In the genomic region with DNA sequence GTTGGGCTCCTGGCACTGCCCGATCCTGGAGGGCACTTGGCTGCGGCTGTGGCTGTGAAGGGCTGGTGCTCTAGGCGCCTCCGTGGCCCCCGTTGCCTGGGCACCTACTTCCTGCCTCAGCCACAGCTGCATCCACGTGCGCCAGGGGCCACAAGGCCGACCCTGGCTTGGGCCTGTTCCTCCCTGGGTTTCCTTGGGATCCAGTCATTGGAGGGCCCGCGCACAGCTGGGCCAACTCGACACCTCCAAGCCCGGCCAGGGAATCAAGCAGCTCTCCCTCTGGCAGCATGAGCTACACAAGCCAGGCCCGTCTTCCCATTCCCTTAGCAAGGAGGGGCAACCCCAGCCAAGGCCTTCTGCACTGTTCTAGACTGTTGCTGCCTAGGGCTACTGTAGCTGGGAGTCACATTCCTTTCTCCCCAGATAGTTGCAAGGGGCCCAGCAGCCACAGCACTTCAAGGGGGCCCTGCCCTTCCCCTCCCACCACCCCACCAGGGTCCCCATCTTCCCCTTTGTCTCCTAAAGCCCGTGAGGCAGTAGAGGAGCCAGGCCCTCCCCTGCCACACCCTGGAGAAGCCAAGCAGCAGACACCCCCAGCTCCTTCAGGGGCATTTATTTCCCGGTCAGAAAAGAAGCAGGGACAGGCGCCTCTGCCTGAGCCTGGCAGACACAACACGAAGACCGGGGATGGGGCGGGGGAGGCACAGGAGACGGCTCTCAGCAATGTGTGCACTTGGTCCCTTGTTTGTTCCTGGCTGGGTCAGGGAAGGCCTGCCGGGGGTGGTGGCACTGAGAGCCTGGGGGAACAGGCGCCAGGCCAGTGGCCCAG, we compare ENCODE assay signal across 9 cellular contexts. TPM values are rescaled to one million over a fixed set of nuclear protein-coding genes. Genes with fewer than 3 reads are reported as not detected.
DNase-seq lines count a peak whose midpoint lies in the region; ATAC-seq and TF ChIP-seq lines count a peak whose summit lies in the region.
"Had no signal": no experiment of that assay in that cellular context is flagged by ENCODE, and none has a peak within 500 bp of the region (broad histone marks: within the 10 kb centered on the region; RNA-seq: fewer than 3 reads in every experiment).

No MANE protein-coding gene starts in this region.

- H3F3A ChIP-seq in PC-3 (ENCODE audit: low read length, unreplicated experiment) = peaks cover 22% of the 10 kb centered on the region

- H2BK5ac ChIP-seq in mesenchymal stem cell (ENCODE audit: low read depth, low read length, poor library complexity, severe bottlenecking) = peak overlapping the region; percentile 85

- intact Hi-C loops in PC-3 (cut with micrococcal nuclease) = no loop called here

- H3K18ac ChIP-seq in mesenchymal stem cell (ENCODE audit: low read depth in 1 of 2, low read length in 2 of 2) = peak overlapping the region; percentile 67 to 83

- H3K4me2 ChIP-seq in PC-3 (ENCODE audit: low read length) = peak overlapping the region; percentile 59; the same call in 1 of the 2 replicates
- peak overlapping the region; percentile 6 for H3K4me2 ChIP-seq in mesenchymal stem cell (ENCODE audit: low read length, poor library complexity, severe bottlenecking)

- TF ChIP-seq CTCF in PC-3 (conservative IDR thresholded peaks at IDR 0.05; ENCODE audit: low read depth, low read length) (no peak), brain microvascular endothelial cell (IDR thresholded peaks at IDR 0.05; ENCODE audit: low read depth, low read length, missing control alignments) (no peak)

- H3K23ac ChIP-seq in mesenchymal stem cell (ENCODE audit: low read length in 2 of 2) = peak overlapping the region in 1 of 2 experiments; percentile 97

- peak overlapping the region; percentile 95 for H4K91ac ChIP-seq in mesenchymal stem cell (ENCODE audit: low read length)

- peak overlapping the region; percentile 94 for H4K8ac ChIP-seq in mesenchymal stem cell (ENCODE audit: low read length)

- H3K27ac ChIP-seq in PC-3 (ENCODE audit: low read length) (peak overlapping the region; percentile 95), brain microvascular endothelial cell (no peak overlapping the region), mesenchymal stem cell (ENCODE audit: low read length, poor library complexity, severe bottlenecking) (peak overlapping the region; percentile 62)

- CTCF ChIA-PET in PC-3 (lab: Charles Lee) = no interaction called here

- H2BK12ac ChIP-seq in mesenchymal stem cell (ENCODE audit: low read length in 2 of 2) = peak overlapping the region in 1 of 2 experiments; percentile 57

- H2AFZ ChIP-seq in PC-3 (ENCODE audit: low read length) (no peak overlapping the region), mesenchymal stem cell (ENCODE audit: low read depth, low read length) (no peak overlapping the region)

- H4K20me1 ChIP-seq in PC-3 (ENCODE audit: low read length) = peaks cover 6% of the 10 kb centered on the region; the same call in 1 of the 2 replicates

- WGBS in mesenchymal stem cell = 64% methylated on average over 22 of the region's 22 CpGs

- H3K36me3 ChIP-seq in PC-3 (ENCODE audit: low read depth, low read length) (peaks cover 16% of the 10 kb centered on the region; the same call in 1 of the 2 replicates), brain microvascular endothelial cell (replicated peaks) (peaks cover 24% of the 10 kb centered on the region), mesenchymal stem cell (ENCODE audit: control insufficient read depth in 1 of 2, insufficient read depth in 2 of 2, low read depth in 1 of 2, low read length in 2 of 2) (peaks cover 41 to 67% of the 10 kb centered on the region in 2 experiments)

- H3K9me2 ChIP-seq in PC-3 (replicated peaks; ENCODE audit: low read length) = no peaks in the 10 kb centered on the region

- H3K4me3 ChIP-seq in PC-3 (ENCODE audit: low read length) (no peak overlapping the region), brain microvascular endothelial cell (ENCODE audit: low read depth, low read length) (no peak overlapping the region), mesenchymal stem cell (ENCODE audit: insufficient read depth in 1 of 2, low read depth in 1 of 2, low read length in 2 of 2) (no peak overlapping the region)

- POLR2A ChIA-PET in PC-3 (lab: Charles Lee; ENCODE audit: unreplicated experiment) = interaction anchor here (0.6 kb wide), 2 partner anchors 138 to 315 kb away, joined by 4 to 5 read pairs; a partner anchor contains a TSS

- peak overlapping the region; percentile 55 for H2AK5ac ChIP-seq in mesenchymal stem cell (ENCODE audit: low read length, severe bottlenecking)

- 0 out of 2 replicates have a peak overlapping the region, but pooled peaks have one; percentile 21 for H3K9ac ChIP-seq in PC-3 (ENCODE audit: low read length)
- H3K9ac ChIP-seq in mesenchymal stem cell (ENCODE audit: low read length) = peak overlapping the region; percentile 12

- H3K79me2 ChIP-seq in PC-3 (ENCODE audit: low read length) = peaks cover 55% of the 10 kb centered on the region

- peak overlapping the region; percentile 69 to 85 for H3K4ac ChIP-seq in mesenchymal stem cell (ENCODE audit: low read depth in 1 of 2, low read length in 2 of 2)

- peak overlapping the region; percentile 62 for H2BK120ac ChIP-seq in mesenchymal stem cell (ENCODE audit: low read depth, low read length)

- no peaks in the 10 kb centered on the region for H3K9me3 ChIP-seq in PC-3 (ENCODE audit: low read length)
- no peaks in the 10 kb centered on the region for H3K9me3 ChIP-seq in mesenchymal stem cell (ENCODE audit: control insufficient read depth, low read length)

- H2BK15ac ChIP-seq in mesenchymal stem cell (ENCODE audit: low read depth, poor library complexity, severe bottlenecking) = no peak overlapping the region

- in situ Hi-C loops in brain microvascular endothelial cell (cut with HindIII; ENCODE audit: low pct_ligation_motif_present, low sequenced_read_pairs) = no loop called here

- H3K27me3 ChIP-seq in PC-3 (ENCODE audit: low read length) = no peaks in the 10 kb centered on the region
- H3K27me3 ChIP-seq in brain microvascular endothelial cell (replicated peaks) = no peaks in the 10 kb centered on the region
- no peaks in the 10 kb centered on the region for H3K27me3 ChIP-seq in mesenchymal stem cell (ENCODE audit: control insufficient read depth in 1 of 2, insufficient read depth in 1 of 2, low read length in 2 of 2)

- peaks cover 68% of the 10 kb centered on the region for H3K4me1 ChIP-seq in PC-3 (ENCODE audit: insufficient read depth, low read length)
- peaks cover 69% of the 10 kb centered on the region for H3K4me1 ChIP-seq in mesenchymal stem cell (ENCODE audit: control insufficient read depth, insufficient read depth, low read depth, low read length)

- peak; percentile 72 for DNase-seq in SIG-M5 treated with dmso at 0.1 percent for 504 hours (lab: John Stamatoyannopoulos, UW; ENCODE audit: unreplicated experiment)
- DNase-seq in SIG-M5 (lab: John Stamatoyannopoulos, UW) = no peak
- peak; percentile 56 for DNase-seq in PC-3
- DNase-seq in brain microvascular endothelial cell = peak; percentile 19
- peak; percentile 75 for DNase-seq in mesenchymal stem cell
- DNase-seq in activated CD4-positive, CD25-positive, alpha-beta regulatory T cell treated with anti-CD3 and anti-CD28 coated beads, Interleukin-2, amount 50 U/mL, for 72 hours = no peak
- no peak for DNase-seq in HuH-7.5 (ENCODE audit: low spot score)

- peak overlapping the region in 1 of 2 experiments; percentile 61 for H3K14ac ChIP-seq in mesenchymal stem cell (ENCODE audit: low read length in 2 of 2)

- ATAC-seq in PC-3 (peak; percentile 21), HG03521 (IDR thresholded peaks at IDR 0.05; ENCODE audit: unreplicated experiment) (no peak)

- peaks cover 18% of the 10 kb centered on the region for H3K79me1 ChIP-seq in mesenchymal stem cell (replicated peaks; ENCODE audit: low read length, poor library complexity, severe bottlenecking)

- BruUV-seq in PC-3 (replicated peaks; lab: Mats Ljungman, UMichigan) = no TSS peak

RNA-seq across cellular contexts. Expression of a gene that starts 3.8 kb away (rescaled TPM):
- 201 and 261 TPM in 2 replicates for total RNA-seq in PC-3 (2014; rRNA removed)
- 494 TPM for polyA plus RNA-seq in mesenchymal stem cell (2013, experiment 1 of 2)
- 496 TPM for polyA plus RNA-seq in mesenchymal stem cell (2013, experiment 2 of 2)

RNA-seq across cellular contexts. Expression of a gene that starts 7.0 kb away (rescaled TPM):
- total RNA-seq in PC-3 (2014; rRNA removed) = 969 and 1,089 TPM in 2 replicates
- polyA plus RNA-seq in mesenchymal stem cell (2013, experiment 1 of 2) = 1,896 TPM
- polyA plus RNA-seq in mesenchymal stem cell (2013, experiment 2 of 2) = 1,944 TPM

RNA-seq across cellular contexts. Expression of a gene that starts 24.0 kb away (rescaled TPM):
- total RNA-seq in PC-3 (2014; rRNA removed) = 496 and 633 TPM in 2 replicates
- 44.0 TPM for polyA plus RNA-seq in mesenchymal stem cell (2013, experiment 1 of 2)
- polyA plus RNA-seq in mesenchymal stem cell (2013, experiment 2 of 2) = 42.6 TPM

RNA-seq across cellular contexts. Expression of a gene that starts 24.2 kb away (rescaled TPM):
- total RNA-seq in PC-3 (2014; rRNA removed) = 243 and 268 TPM in 2 replicates
- 263 TPM for polyA plus RNA-seq in mesenchymal stem cell (2013, experiment 1 of 2)
- polyA plus RNA-seq in mesenchymal stem cell (2013, experiment 2 of 2) = 272 TPM

RNA-seq across cellular contexts. Expression of a gene that starts 32.5 kb away (rescaled TPM):
- not detected in 2 replicates for total RNA-seq in PC-3 (2014; rRNA removed)
- 0.11 TPM for polyA plus RNA-seq in mesenchymal stem cell (2013, experiment 1 of 2)
- 0.12 TPM for polyA plus RNA-seq in mesenchymal stem cell (2013, experiment 2 of 2)
- total RNA-seq: temporal lobe had no signal

Comparison
In these comparisons a context has a peak if more than half of its experiments do, and no peak if none do; other contexts are left out.
1. DNase-seq: peak in SIG-M5 treated with dmso at 0.1 percent for 504 hours (single experiment), PC-3 (single experiment), brain microvascular endothelial cell (single experiment) and mesenchymal stem cell (single experiment); none in SIG-M5 (single experiment), activated CD4-positive, CD25-positive, alpha-beta regulatory T cell treated with anti-CD3 and anti-CD28 coated beads, Interleukin-2, amount 50 U/mL, for 72 hours (single experiment) and HuH-7.5 (single experiment).